Comparison of ENCODE assay signal across 1 cellular context in the genomic region with DNA sequence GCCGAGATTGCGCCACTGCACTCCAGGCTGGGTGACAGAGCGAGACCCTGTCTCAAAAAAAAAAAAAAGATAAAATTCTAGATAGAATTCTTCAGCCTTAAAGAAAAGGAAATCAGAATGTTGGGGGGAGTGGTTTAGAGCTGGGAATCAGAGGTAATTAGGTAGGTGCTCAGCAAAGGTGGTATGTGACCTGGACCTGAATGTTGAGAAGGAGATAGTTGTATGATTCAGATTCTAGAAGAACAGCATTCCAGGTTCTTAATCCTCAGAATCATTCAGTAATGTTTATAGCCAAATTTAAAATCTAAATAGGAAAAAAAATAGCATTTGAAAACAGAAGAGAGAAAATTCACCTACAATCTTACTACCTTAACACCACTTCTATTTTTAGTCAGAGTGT.
TF ChIP-seq lines count a peak whose summit lies in the region.

No MANE protein-coding gene starts in this region.

TF ChIP-seq in HCT116, 20 proteins besides CTCF, POLR2A, EP300 and RAD21 (continued from another document):
- TF ChIP-seq, protein P1, sequence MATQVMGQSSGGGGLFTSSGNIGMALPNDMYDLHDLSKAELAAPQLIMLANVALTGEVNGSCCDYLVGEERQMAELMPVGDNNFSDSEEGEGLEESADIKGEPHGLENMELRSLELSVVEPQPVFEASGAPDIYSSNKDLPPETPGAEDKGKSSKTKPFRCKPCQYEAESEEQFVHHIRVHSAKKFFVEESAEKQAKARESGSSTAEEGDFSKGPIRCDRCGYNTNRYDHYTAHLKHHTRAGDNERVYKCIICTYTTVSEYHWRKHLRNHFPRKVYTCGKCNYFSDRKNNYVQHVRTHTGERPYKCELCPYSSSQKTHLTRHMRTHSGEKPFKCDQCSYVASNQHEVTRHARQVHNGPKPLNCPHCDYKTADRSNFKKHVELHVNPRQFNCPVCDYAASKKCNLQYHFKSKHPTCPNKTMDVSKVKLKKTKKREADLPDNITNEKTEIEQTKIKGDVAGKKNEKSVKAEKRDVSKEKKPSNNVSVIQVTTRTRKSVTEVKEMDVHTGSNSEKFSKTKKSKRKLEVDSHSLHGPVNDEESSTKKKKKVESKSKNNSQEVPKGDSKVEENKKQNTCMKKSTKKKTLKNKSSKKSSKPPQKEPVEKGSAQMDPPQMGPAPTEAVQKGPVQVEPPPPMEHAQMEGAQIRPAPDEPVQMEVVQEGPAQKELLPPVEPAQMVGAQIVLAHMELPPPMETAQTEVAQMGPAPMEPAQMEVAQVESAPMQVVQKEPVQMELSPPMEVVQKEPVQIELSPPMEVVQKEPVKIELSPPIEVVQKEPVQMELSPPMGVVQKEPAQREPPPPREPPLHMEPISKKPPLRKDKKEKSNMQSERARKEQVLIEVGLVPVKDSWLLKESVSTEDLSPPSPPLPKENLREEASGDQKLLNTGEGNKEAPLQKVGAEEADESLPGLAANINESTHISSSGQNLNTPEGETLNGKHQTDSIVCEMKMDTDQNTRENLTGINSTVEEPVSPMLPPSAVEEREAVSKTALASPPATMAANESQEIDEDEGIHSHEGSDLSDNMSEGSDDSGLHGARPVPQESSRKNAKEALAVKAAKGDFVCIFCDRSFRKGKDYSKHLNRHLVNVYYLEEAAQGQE (IDR thresholded peaks at IDR 0.05; ENCODE audit: low read depth), result no peak
